Comparison of ENCODE assay signal across 36 cellular contexts in genomic region chr14:59638885-59639284, GRCh38.
DNase-seq lines count a peak whose midpoint lies in the region; ATAC-seq and TF ChIP-seq lines count a peak whose summit lies in the region.
"Had no signal": no experiment of that assay in that cellular context is flagged by ENCODE, and none has a peak within 500 bp of the region (broad histone marks: within the 10 kb centered on the region; RNA-seq: fewer than 3 reads in every experiment).

No MANE protein-coding gene starts in this region.

- no peaks in the 10 kb centered on the region for H3K36me3 ChIP-seq in gastroesophageal sphincter
- H3K36me3 ChIP-seq: adrenal gland, BLaER1, brain microvascular endothelial cell, heart right ventricle, sigmoid colon, thoracic aorta, uterus had no signal

- peaks cover 0 to 14% (median 0%) of the 10 kb centered on the region in 3 donors for H3K9me3 ChIP-seq in gastroesophageal sphincter
- H3K9me3 ChIP-seq: sigmoid colon, SK-N-SH, uterus had no signal

- no peak for DNase-seq in T-helper 2 cell
- DNase-seq in G401 (ENCODE audit: low spot score), result no peak
- no peak for DNase-seq in activated CD8-positive, alpha-beta memory T cell treated with anti-CD3 and anti-CD28 coated beads, Interleukin-2, amount 10 ng/mL, durations not matched to agents 7 days and 5 days
- DNase-seq: ACHN; activated CD4-positive, alpha-beta T cell treated with anti-CD3 and anti-CD28 coated beads for 48 hours; activated naive CD4-positive, alpha-beta T cell; activated T-cell treated with anti-CD3 and anti-CD28 coated beads, Interleukin-2, amount 50 U/mL, for 48 hours; adrenal gland; brain microvascular endothelial cell; DMS53; erythroblast; foreskin fibroblast; GF-D8; heart right ventricle; HFFc6; left cardiac atrium; NCI-H1048; NCI-H2029; NCI-H2227 treated with DMSO at 0.1 percent for 48 hours; NCI-H748 treated with DMSO at 0.1 percent for 48 hours; posterior cingulate gyrus; sigmoid colon; SK-N-SH; stimulated activated naive CD8-positive, alpha-beta T cell treated with anti-CD3 and anti-CD28 coated beads, Interleukin-15, Interleukin-2, amounts not matched to agents 100 U/mL and 50 U/mL, for 24 hours; T-helper 17 cell; uterus had no signal

- no peaks in the 10 kb centered on the region for H3K4me1 ChIP-seq in gastroesophageal sphincter
- H3K4me1 ChIP-seq: adrenal gland, BLaER1, heart right ventricle, sigmoid colon, uterus had no signal

- no peak for TF ChIP-seq EP300 in gastroesophageal sphincter (IDR thresholded peaks at IDR 0.05)

- H3K4me1 Mint-ChIP-seq in activated CD8-positive, alpha-beta memory T cell treated with anti-CD3 and anti-CD28 coated beads, Interleukin-2, amount 10 ng/mL, durations not matched to agents 7 days and 5 days, result no peaks in the 10 kb centered on the region
- H3K4me1 Mint-ChIP-seq: memory B cell, T-helper 17 cell had no signal

- no peaks in the 10 kb centered on the region for H3K36me3 Mint-ChIP-seq in activated CD8-positive, alpha-beta memory T cell treated with anti-CD3 and anti-CD28 coated beads, Interleukin-2, amount 10 ng/mL, durations not matched to agents 7 days and 5 days
- H3K36me3 Mint-ChIP-seq: memory B cell had no signal

- CTCF ChIA-PET in activated CD8-positive, alpha-beta memory T cell treated with anti-CD3 and anti-CD28 coated beads, Interleukin-2, amount 10 ng/mL, durations not matched to agents 7 days and 5 days (lab: Charles Lee), result no interaction called here

- H3K27me3 Mint-ChIP-seq in activated CD8-positive, alpha-beta memory T cell treated with anti-CD3 and anti-CD28 coated beads, Interleukin-2, amount 10 ng/mL, durations not matched to agents 7 days and 5 days, result peaks cover 3% of the 10 kb centered on the region

- ATAC-seq in GM18867 (IDR thresholded peaks at IDR 0.05; ENCODE audit: unreplicated experiment) (peak; percentile 77), GM21423 (IDR thresholded peaks at IDR 0.05; ENCODE audit: unreplicated experiment) (peak; percentile 69), HG03066 (IDR thresholded peaks at IDR 0.05; ENCODE audit: low read depth, unreplicated experiment) (peak; percentile 81), HG03571 (IDR thresholded peaks at IDR 0.05; ENCODE audit: unreplicated experiment) (peak; percentile 96), gastroesophageal sphincter (no peak)
- no peak for ATAC-seq in activated CD8-positive, alpha-beta memory T cell treated with anti-CD3 and anti-CD28 coated beads, Interleukin-2, amount 10 ng/mL, durations not matched to agents 7 days and 5 days
- ATAC-seq: heart right ventricle; HepG2; left cardiac atrium; stimulated activated naive CD8-positive, alpha-beta T cell treated with anti-CD3 and anti-CD28 coated beads, Interleukin-15, Interleukin-2, amounts not matched to agents 100 U/mL and 50 U/mL, for 24 hours; T-helper 17 cell had no signal

- in situ Hi-C loops in G401 (cut with HindIII; ENCODE audit: low sequenced_read_pairs), result no loop called here

- H3K27ac ChIP-seq in gastroesophageal sphincter, result no peak overlapping the region
- H3K27ac ChIP-seq: adrenal gland, BLaER1, brain microvascular endothelial cell, heart right ventricle, HL-60, sigmoid colon, thoracic aorta, uterus had no signal

- H3K27ac Mint-ChIP-seq in activated CD8-positive, alpha-beta memory T cell treated with anti-CD3 and anti-CD28 coated beads, Interleukin-2, amount 10 ng/mL, durations not matched to agents 7 days and 5 days, result no peak overlapping the region
- H3K27ac Mint-ChIP-seq: HFFc6, memory B cell, T-helper 17 cell had no signal

- no peak overlapping the region for H3K4me3 Mint-ChIP-seq in activated CD8-positive, alpha-beta memory T cell treated with anti-CD3 and anti-CD28 coated beads, Interleukin-2, amount 10 ng/mL, durations not matched to agents 7 days and 5 days
- H3K4me3 Mint-ChIP-seq: HFFc6, memory B cell, T-helper 17 cell had no signal

- WGBS in gastroesophageal sphincter (ENCODE audit: low coverage in 1 of 2), 2 donors, result 57 to 71% methylated on average over 1 to 4 of the region's 4 CpGs

- TF ChIP-seq POLR2A in gastroesophageal sphincter (IDR thresholded peaks at IDR 0.05), result no peak

- H3K9me3 Mint-ChIP-seq in activated CD8-positive, alpha-beta memory T cell treated with anti-CD3 and anti-CD28 coated beads, Interleukin-2, amount 10 ng/mL, durations not matched to agents 7 days and 5 days (ENCODE audit: low read depth), result peaks cover 3% of the 10 kb centered on the region

- no peak for TF ChIP-seq CTCF in gastroesophageal sphincter (IDR thresholded peaks at IDR 0.05)

- no peaks in the 10 kb centered on the region for H3K27me3 ChIP-seq in gastroesophageal sphincter
- H3K27me3 ChIP-seq: adrenal gland, BLaER1, brain microvascular endothelial cell, sigmoid colon, uterus had no signal

- H3K4me3 ChIP-seq in gastroesophageal sphincter, result no peak overlapping the region
- H3K4me3 ChIP-seq: adrenal gland, BLaER1, heart right ventricle, sigmoid colon, thoracic aorta, uterus had no signal

Comparison
In these comparisons a context has a peak if more than half of its experiments do, and no peak if none do; other contexts are left out.
1. ATAC-seq: peak in GM18867 (single experiment), GM21423 (single experiment), HG03066 (single experiment) and HG03571 (single experiment); none in gastroesophageal sphincter (single experiment) and activated CD8-positive, alpha-beta memory T cell treated with anti-CD3 and anti-CD28 coated beads, Interleukin-2, amount 10 ng/mL, durations not matched to agents 7 days and 5 days (single experiment).